Comparison of ENCODE assay signal across 9 cellular contexts in genomic region chr14:93954900-93955891, GRCh38. TPM values are rescaled to one million over a fixed set of nuclear protein-coding genes. Genes with fewer than 3 reads are reported as not detected.
DNase-seq lines count a peak whose midpoint lies in the region; ATAC-seq and TF ChIP-seq lines count a peak whose summit lies in the region.
"Had no signal": no experiment of that assay in that cellular context is flagged by ENCODE, and none has a peak within 500 bp of the region (broad histone marks: within the 10 kb centered on the region; RNA-seq: fewer than 3 reads in every experiment).

No MANE protein-coding gene starts in this region.

- H3K4me1 ChIP-seq in right cardiac atrium (ENCODE audit: control insufficient read depth, insufficient read depth, low read length) = peaks cover 16% of the 10 kb centered on the region
- H3K4me1 ChIP-seq in prostate gland (replicated peaks) = no peaks in the 10 kb centered on the region
- no peaks in the 10 kb centered on the region; the same call in 1 of the 2 replicates for H3K4me1 ChIP-seq in H9 (ENCODE audit: insufficient read depth, low read length)

- H3K27me3 ChIP-seq in right cardiac atrium (ENCODE audit: control insufficient read depth, insufficient read depth) (no peaks in the 10 kb centered on the region), prostate gland (replicated peaks; ENCODE audit: insufficient read depth) (no peaks in the 10 kb centered on the region), H9 (ENCODE audit: insufficient read depth, low read length) (no peaks in the 10 kb centered on the region)

- H3K14ac ChIP-seq in H9 (ENCODE audit: insufficient read depth, low read length) = no peak overlapping the region

- no peak overlapping the region for H2BK20ac ChIP-seq in H9 (ENCODE audit: low read depth, low read length, poor library complexity, severe bottlenecking)

- no peaks in the 10 kb centered on the region for H3K36me3 ChIP-seq in prostate gland

- H4K8ac ChIP-seq in H9 (replicated peaks; ENCODE audit: insufficient read length, low read depth, low read length) = no peak overlapping the region

- H3K4me1 Mint-ChIP-seq in T-helper 1 cell treated with Interleukin-12 subunit alpha and Interleukin-12 subunit beta and Interleukin-4 antibody, amounts not matched to agents 30 μg/mL and 1 μg/mL, for 36 hours (ENCODE audit: low read depth) = peaks cover 87% of the 10 kb centered on the region
- H3K4me1 Mint-ChIP-seq in H9 = peaks cover 40 to 45% of the 10 kb centered on the region in 2 experiments

- TF ChIP-seq POLR2A in GM18505 (IDR thresholded peaks at IDR 0.05; ENCODE audit: borderline replicate concordance, extremely low read depth, insufficient read depth, insufficient read length) = peak; percentile 61
- TF ChIP-seq POLR2A in prostate gland (IDR thresholded peaks at IDR 0.05) = no peak

- whole genome bisulfite sequencing in right cardiac atrium = 43% methylated on average over 21 of the region's 21 CpGs
- 70% methylated on average over 21 of the region's 21 CpGs for WGBS in prostate gland
- WGBS in H9 (ENCODE audit: extremely low coverage, insufficient read length, low lambda C conversion rate) = no CpG with 5 or more reads among the region's 21 CpGs

- H3K27me3 Mint-ChIP-seq in T-helper 1 cell treated with Interleukin-12 subunit alpha and Interleukin-12 subunit beta and Interleukin-4 antibody, amounts not matched to agents 30 μg/mL and 1 μg/mL, for 36 hours (ENCODE audit: low read depth) = no peaks in the 10 kb centered on the region
- no peaks in the 10 kb centered on the region; the same call in none of the 2 replicates for H3K27me3 Mint-ChIP-seq in H9 (ENCODE audit: low read depth)

- no peak overlapping the region for H2AK5ac ChIP-seq in H9 (ENCODE audit: insufficient read length, low read length)

- H2BK5ac ChIP-seq in H9 (ENCODE audit: insufficient read length, low read length) = no peak overlapping the region

- no peak overlapping the region for H3K56ac ChIP-seq in H9 (ENCODE audit: insufficient read length, low read depth, low read length)

- peak; percentile 35 for ATAC-seq in GM18505 (IDR thresholded peaks at IDR 0.05; ENCODE audit: unreplicated experiment)
- ATAC-seq in HG02678 (IDR thresholded peaks at IDR 0.05; ENCODE audit: unreplicated experiment) = peak; percentile 35
- peak; percentile 3 to 8 for ATAC-seq in right cardiac atrium

- no peak overlapping the region for H2BK120ac ChIP-seq in H9 (ENCODE audit: low read depth, low read length, poor library complexity, severe bottlenecking)

- no peak overlapping the region for H4K91ac ChIP-seq in H9 (ENCODE audit: insufficient read length, low read depth, low read length)

- no peak overlapping the region for H3T11ph ChIP-seq in H9 (ENCODE audit: low read length)

- H3K23ac ChIP-seq in H9 (ENCODE audit: insufficient read length, low read depth, low read length) = no peak overlapping the region

- H3K27ac ChIP-seq in right cardiac atrium (ENCODE audit: low read length) = peak overlapping the region; percentile 37
- H3K27ac ChIP-seq in prostate gland = no peak overlapping the region
- no peak overlapping the region for H3K27ac ChIP-seq in H9 (ENCODE audit: insufficient read length, low read depth, low read length)
- H3K27ac ChIP-seq: epithelial cell of prostate had no signal

- intact Hi-C loops in right cardiac atrium (cut with DNase I) = no loop called here
- intact Hi-C loops in prostate gland (cut with DNase I) = no loop called here

- no peaks in the 10 kb centered on the region for H3K23me2 ChIP-seq in H9 (ENCODE audit: insufficient read length, low read depth, low read length, poor library complexity, severe bottlenecking)

- H3K9me3 ChIP-seq in right cardiac atrium (ENCODE audit: control insufficient read depth, low read length) (no peaks in the 10 kb centered on the region), prostate gland (no peaks in the 10 kb centered on the region), H9 (ENCODE audit: control insufficient read depth, low read depth, low read length) (no peaks in the 10 kb centered on the region)

- TF ChIP-seq CTCF in prostate gland (IDR thresholded peaks at IDR 0.05) = no peak
- no peak for TF ChIP-seq CTCF in H9 (conservative IDR thresholded peaks at IDR 0.05)

- H3K18ac ChIP-seq in H9 (ENCODE audit: insufficient read length, low read depth, low read length) = no peak overlapping the region

- peak overlapping the region; percentile 98 for H3K27ac Mint-ChIP-seq in T-helper 1 cell treated with Interleukin-12 subunit alpha and Interleukin-12 subunit beta and Interleukin-4 antibody, amounts not matched to agents 30 μg/mL and 1 μg/mL, for 36 hours
- H3K27ac Mint-ChIP-seq in H9 = no peak overlapping the region

- no peak overlapping the region for H4K5ac ChIP-seq in H9 (ENCODE audit: insufficient read length, low read depth, low read length)

- H2BK15ac ChIP-seq in H9 (ENCODE audit: low read depth, low read length) = no peak overlapping the region

- no peak overlapping the region for H3K4ac ChIP-seq in H9 (ENCODE audit: low read depth, low read length)

- H3K9me3 Mint-ChIP-seq in T-helper 1 cell treated with Interleukin-12 subunit alpha and Interleukin-12 subunit beta and Interleukin-4 antibody, amounts not matched to agents 30 μg/mL and 1 μg/mL, for 36 hours = no peaks in the 10 kb centered on the region
- no peaks in the 10 kb centered on the region; a peak in 1 of 5 replicates for H3K9me3 Mint-ChIP-seq in H9

- no peak overlapping the region for H3K9ac ChIP-seq in H9 (ENCODE audit: extremely low read depth, insufficient read length, low read length)

- peak overlapping the region; percentile 83 for H3K4me3 Mint-ChIP-seq in T-helper 1 cell treated with Interleukin-12 subunit alpha and Interleukin-12 subunit beta and Interleukin-4 antibody, amounts not matched to agents 30 μg/mL and 1 μg/mL, for 36 hours
- no peak overlapping the region for H3K4me3 Mint-ChIP-seq in H9

- no peaks in the 10 kb centered on the region for H4K20me1 ChIP-seq in H9 (ENCODE audit: control insufficient read depth, insufficient read depth, insufficient read length)

- H2AFZ ChIP-seq in H9 (ENCODE audit: low read length) = no peak overlapping the region

- H3K79me1 ChIP-seq in H9 (ENCODE audit: insufficient read depth, low read depth, low read length, poor library complexity, severe bottlenecking) = no peaks in the 10 kb centered on the region

- H3K36me3 Mint-ChIP-seq in T-helper 1 cell treated with Interleukin-12 subunit alpha and Interleukin-12 subunit beta and Interleukin-4 antibody, amounts not matched to agents 30 μg/mL and 1 μg/mL, for 36 hours (ENCODE audit: low read depth) = peaks cover 46% of the 10 kb centered on the region
- no peaks in the 10 kb centered on the region for H3K36me3 Mint-ChIP-seq in H9 (ENCODE audit: insufficient read depth in 1 of 3, low read depth in 3 of 3)

- H3K4me2 ChIP-seq in H9 (ENCODE audit: insufficient read depth, insufficient read length, low read length) = no peak overlapping the region

- no peaks in the 10 kb centered on the region for H3K79me2 ChIP-seq in H9 (ENCODE audit: insufficient read depth, low read length)

- no peak overlapping the region for H2BK12ac ChIP-seq in H9 (ENCODE audit: insufficient read length, low read depth, low read length)

- DNase-seq in right cardiac atrium (no peak), NCI-H345 treated with DMSO at 0.1 percent for 48 hours (lab: John Stamatoyannopoulos, UW; ENCODE audit: unreplicated experiment) (no peak), prostate gland (ENCODE audit: low spot score) (no peak), glomerular visceral epithelial cell (ENCODE audit: extremely low spot score) (no peak), H9 (no peak)

- H3K4me3 ChIP-seq in right cardiac atrium (ENCODE audit: low read length) (no peak overlapping the region), prostate gland (no peak overlapping the region)

RNA-seq across cellular contexts. Expression of gene ASB2, which starts 21.2 kb away (rescaled TPM):
- total RNA-seq in right cardiac atrium (100 to 1,000 TPM; 115 to 141 (median 126) TPM), prostate gland (10 to 100 TPM; 10.3 to 17.4 TPM), H9 (2021) (0.35 and 1.3 TPM in 2 replicates)
- 112 TPM for polyA plus RNA-seq in right cardiac atrium

RNA-seq across cellular contexts. Expression of gene FAM181A, which starts 28.1 kb away (rescaled TPM):
- total RNA-seq in right cardiac atrium (not detected), prostate gland (1 to 10 TPM in 1 of 2 donors, not detected in 1; 3.1 TPM), H9 (2021) (not detected in 2 replicates)
- not detected for polyA plus RNA-seq in right cardiac atrium

RNA-seq across cellular contexts. Expression of gene CCDC197, which starts 41.9 kb away (rescaled TPM):
- total RNA-seq in right cardiac atrium (under 1 TPM in 2 of 4 donors, not detected in 2; 0.44 to 0.45 TPM), prostate gland (not detected), H9 (2021) (not detected in 2 replicates)
- not detected for polyA plus RNA-seq in right cardiac atrium
